ENCODE assay signal across 8 cellular contexts in the genomic region with DNA sequence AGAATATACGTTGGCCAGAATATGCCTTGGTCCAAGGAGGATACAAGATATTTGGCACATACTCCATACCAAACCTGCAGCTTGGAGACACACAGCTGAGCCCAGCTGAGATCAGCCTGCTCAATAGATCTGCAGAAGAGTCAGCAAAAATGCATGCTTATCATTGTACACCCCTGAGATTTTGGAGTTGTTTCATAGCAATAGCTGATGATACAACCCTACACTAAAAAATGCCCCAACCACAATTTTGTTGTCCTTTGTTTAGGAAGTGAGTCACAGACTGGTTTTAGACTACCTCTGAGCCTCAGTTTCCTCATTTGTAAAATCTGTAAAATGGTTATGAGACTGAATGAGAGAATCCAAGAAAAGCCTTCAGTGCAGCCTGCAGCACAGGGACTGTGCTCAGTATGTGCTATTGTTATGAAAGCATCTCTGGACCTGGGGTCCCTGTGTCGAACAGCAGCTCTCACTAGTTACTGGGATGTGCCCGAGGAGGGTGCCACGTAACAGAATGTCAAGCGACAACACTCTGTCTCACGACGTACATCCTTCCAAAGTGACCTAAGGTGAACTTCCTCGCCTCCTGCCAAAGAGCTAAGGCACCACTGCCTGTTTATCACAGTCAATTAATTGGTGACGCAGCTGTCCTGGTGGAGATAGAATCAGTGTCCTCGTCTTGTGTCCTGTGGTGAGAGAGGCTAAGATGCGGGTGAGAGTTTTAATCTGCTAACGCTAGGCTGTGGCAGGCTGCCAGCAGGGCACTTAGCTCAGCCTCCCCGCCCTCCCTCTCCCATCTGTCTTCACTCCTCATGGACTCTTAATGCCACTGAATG. TPM values are rescaled to one million over a fixed set of nuclear protein-coding genes. Genes with fewer than 3 reads are reported as not detected.
DNase-seq lines count a peak whose midpoint lies in the region; ATAC-seq and TF ChIP-seq lines count a peak whose summit lies in the region.

No MANE protein-coding gene starts in this region.

- peak; percentile 70 for ATAC-seq in stimulated activated effector memory CD8-positive, alpha-beta T cell treated with anti-CD3 and anti-CD28 coated beads, Interleukin-12 subunit alpha, Interleukin-12 subunit beta, amount 100 ng/mL, for 72 hours
- no peak; the same call in 1 of the 2 replicates for ATAC-seq in WTC11
- ATAC-seq in GM19455 (IDR thresholded peaks at IDR 0.05; ENCODE audit: unreplicated experiment) = no peak

- peaks cover 0 to 28% (median 0%) of the 10 kb centered on the region in 6 donors for H3K36me3 ChIP-seq in spleen

- H3K9me3 Mint-ChIP-seq in HFFc6 (no peaks in the 10 kb centered on the region), WTC11 (no peaks in the 10 kb centered on the region)
- no peaks in the 10 kb centered on the region for H3K9me3 Mint-ChIP-seq in stimulated activated effector memory CD8-positive, alpha-beta T cell treated with anti-CD3 and anti-CD28 coated beads, Interleukin-12 subunit alpha, Interleukin-12 subunit beta, amount 100 ng/mL, for 72 hours

- peaks cover 0 to 12% (median 0%) of the 10 kb centered on the region in 6 donors for H3K4me1 ChIP-seq in spleen

- peak overlapping the region; percentile 66 for H3K27ac Mint-ChIP-seq in HFFc6
- no peak overlapping the region for H3K27ac Mint-ChIP-seq in stimulated activated effector memory CD8-positive, alpha-beta T cell treated with anti-CD3 and anti-CD28 coated beads, Interleukin-12 subunit alpha, Interleukin-12 subunit beta, amount 100 ng/mL, for 72 hours
- no peak overlapping the region for H3K27ac Mint-ChIP-seq in WTC11

- H3K36me3 Mint-ChIP-seq in HFFc6 (ENCODE audit: low read depth) = no peaks in the 10 kb centered on the region
- peaks cover 4% of the 10 kb centered on the region for H3K36me3 Mint-ChIP-seq in stimulated activated effector memory CD8-positive, alpha-beta T cell treated with anti-CD3 and anti-CD28 coated beads, Interleukin-12 subunit alpha, Interleukin-12 subunit beta, amount 100 ng/mL, for 72 hours
- no peaks in the 10 kb centered on the region for H3K36me3 Mint-ChIP-seq in WTC11

- H3K9me3 ChIP-seq in spleen = no peaks in the 10 kb centered on the region

- no peak overlapping the region for H3K27ac ChIP-seq in spleen

- intact Hi-C loops in spleen (cut with DNase I; ENCODE audit: low total_unique reads) = no loop called here

- H3K27me3 Mint-ChIP-seq in HFFc6 (ENCODE audit: insufficient read depth) = peaks cover 10% of the 10 kb centered on the region
- H3K27me3 Mint-ChIP-seq in WTC11 (ENCODE audit: low read depth) = no peaks in the 10 kb centered on the region

- TF ChIP-seq POLR2A in spleen (IDR thresholded peaks at IDR 0.05) = no peak

- H3K4me3 Mint-ChIP-seq in HFFc6 (peak overlapping the region; percentile 73), WTC11 (no peak overlapping the region)
- H3K4me3 Mint-ChIP-seq in stimulated activated effector memory CD8-positive, alpha-beta T cell treated with anti-CD3 and anti-CD28 coated beads, Interleukin-12 subunit alpha, Interleukin-12 subunit beta, amount 100 ng/mL, for 72 hours = no peak overlapping the region

- no peak for TF ChIP-seq CTCF in HFFc6 (IDR thresholded peaks at IDR 0.05)
- no peak for TF ChIP-seq CTCF in WTC11 (IDR thresholded peaks at IDR 0.05)
- TF ChIP-seq CTCF in spleen (IDR thresholded peaks at IDR 0.05 in 8 of 11, conservative IDR thresholded peaks at IDR 0.05 in 3 of 11) = no peak

- CTCF ChIA-PET in WTC11 (lab: Charles Lee) = interaction anchor here (0.7 to 3.0 kb wide), 6 partner anchors 12 to 562 kb away, joined by 3 to 18 read pairs (median 3); no protein-coding TSS in a partner anchor

- H3K4me1 Mint-ChIP-seq in HFFc6 (ENCODE audit: low read depth) = peaks cover 21% of the 10 kb centered on the region
- peaks cover 13% of the 10 kb centered on the region for H3K4me1 Mint-ChIP-seq in stimulated activated effector memory CD8-positive, alpha-beta T cell treated with anti-CD3 and anti-CD28 coated beads, Interleukin-12 subunit alpha, Interleukin-12 subunit beta, amount 100 ng/mL, for 72 hours
- H3K4me1 Mint-ChIP-seq in WTC11 = peaks cover 10% of the 10 kb centered on the region

- H3K27me3 ChIP-seq in spleen (replicated peaks in 1 of 7) = no peaks in the 10 kb centered on the region

- POLR2A ChIA-PET in WTC11 (lab: Charles Lee) = interaction anchor here (1.3 kb wide), 1 partner anchor 11 kb away, joined by 6 read pairs; no protein-coding TSS in a partner anchor

- 46 to 66% (median 60%) methylated on average over 13 of the region's 13 CpGs for WGBS in spleen, 5 donors

- H3K4me3 ChIP-seq in spleen = no peak overlapping the region

- peak; percentile 69 for DNase-seq in HFFc6
- peak; percentile 6 for DNase-seq in NCI-H774 (lab: John Stamatoyannopoulos, UW)
- peak; percentile 46 for DNase-seq in globus pallidus (ENCODE audit: low spot score)
- DNase-seq in stimulated activated effector memory CD8-positive, alpha-beta T cell treated with anti-CD3 and anti-CD28 coated beads, Interleukin-12 subunit alpha, Interleukin-12 subunit beta, amount 100 ng/mL, for 72 hours (ENCODE audit: low spot score in 2 of 2) = no peak
- no peak for DNase-seq in WTC11 (ENCODE audit: low spot score)
- no peak for DNase-seq in effector CD8-positive, alpha-beta T cell (lab: John Stamatoyannopoulos, UW)
- DNase-seq in spleen = no peak

TF ChIP-seq in WTC11, 78 proteins besides CTCF, POLR2A, EP300 and RAD21 (continues in another document):
- TF ChIP-seq, protein P1, sequence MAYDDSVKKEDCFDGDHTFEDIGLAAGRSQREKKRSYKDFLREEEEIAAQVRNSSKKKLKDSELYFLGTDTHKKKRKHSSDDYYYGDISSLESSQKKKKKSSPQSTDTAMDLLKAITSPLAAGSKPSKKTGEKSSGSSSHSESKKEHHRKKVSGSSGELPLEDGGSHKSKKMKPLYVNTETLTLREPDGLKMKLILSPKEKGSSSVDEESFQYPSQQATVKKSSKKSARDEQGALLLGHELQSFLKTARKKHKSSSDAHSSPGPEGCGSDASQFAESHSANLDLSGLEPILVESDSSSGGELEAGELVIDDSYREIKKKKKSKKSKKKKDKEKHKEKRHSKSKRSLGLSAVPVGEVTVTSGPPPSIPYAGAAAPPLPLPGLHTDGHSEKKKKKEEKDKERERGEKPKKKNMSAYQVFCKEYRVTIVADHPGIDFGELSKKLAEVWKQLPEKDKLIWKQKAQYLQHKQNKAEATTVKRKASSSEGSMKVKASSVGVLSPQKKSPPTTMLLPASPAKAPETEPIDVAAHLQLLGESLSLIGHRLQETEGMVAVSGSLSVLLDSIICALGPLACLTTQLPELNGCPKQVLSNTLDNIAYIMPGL (CRISPR knock-in tag; IDR thresholded peaks at IDR 0.05) = no peak
- TF ChIP-seq, protein P2, sequence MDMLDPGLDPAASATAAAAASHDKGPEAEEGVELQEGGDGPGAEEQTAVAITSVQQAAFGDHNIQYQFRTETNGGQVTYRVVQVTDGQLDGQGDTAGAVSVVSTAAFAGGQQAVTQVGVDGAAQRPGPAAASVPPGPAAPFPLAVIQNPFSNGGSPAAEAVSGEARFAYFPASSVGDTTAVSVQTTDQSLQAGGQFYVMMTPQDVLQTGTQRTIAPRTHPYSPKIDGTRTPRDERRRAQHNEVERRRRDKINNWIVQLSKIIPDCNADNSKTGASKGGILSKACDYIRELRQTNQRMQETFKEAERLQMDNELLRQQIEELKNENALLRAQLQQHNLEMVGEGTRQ (CRISPR knock-in tag; IDR thresholded peaks at IDR 0.05) = no peak
- TF ChIP-seq, protein P3, sequence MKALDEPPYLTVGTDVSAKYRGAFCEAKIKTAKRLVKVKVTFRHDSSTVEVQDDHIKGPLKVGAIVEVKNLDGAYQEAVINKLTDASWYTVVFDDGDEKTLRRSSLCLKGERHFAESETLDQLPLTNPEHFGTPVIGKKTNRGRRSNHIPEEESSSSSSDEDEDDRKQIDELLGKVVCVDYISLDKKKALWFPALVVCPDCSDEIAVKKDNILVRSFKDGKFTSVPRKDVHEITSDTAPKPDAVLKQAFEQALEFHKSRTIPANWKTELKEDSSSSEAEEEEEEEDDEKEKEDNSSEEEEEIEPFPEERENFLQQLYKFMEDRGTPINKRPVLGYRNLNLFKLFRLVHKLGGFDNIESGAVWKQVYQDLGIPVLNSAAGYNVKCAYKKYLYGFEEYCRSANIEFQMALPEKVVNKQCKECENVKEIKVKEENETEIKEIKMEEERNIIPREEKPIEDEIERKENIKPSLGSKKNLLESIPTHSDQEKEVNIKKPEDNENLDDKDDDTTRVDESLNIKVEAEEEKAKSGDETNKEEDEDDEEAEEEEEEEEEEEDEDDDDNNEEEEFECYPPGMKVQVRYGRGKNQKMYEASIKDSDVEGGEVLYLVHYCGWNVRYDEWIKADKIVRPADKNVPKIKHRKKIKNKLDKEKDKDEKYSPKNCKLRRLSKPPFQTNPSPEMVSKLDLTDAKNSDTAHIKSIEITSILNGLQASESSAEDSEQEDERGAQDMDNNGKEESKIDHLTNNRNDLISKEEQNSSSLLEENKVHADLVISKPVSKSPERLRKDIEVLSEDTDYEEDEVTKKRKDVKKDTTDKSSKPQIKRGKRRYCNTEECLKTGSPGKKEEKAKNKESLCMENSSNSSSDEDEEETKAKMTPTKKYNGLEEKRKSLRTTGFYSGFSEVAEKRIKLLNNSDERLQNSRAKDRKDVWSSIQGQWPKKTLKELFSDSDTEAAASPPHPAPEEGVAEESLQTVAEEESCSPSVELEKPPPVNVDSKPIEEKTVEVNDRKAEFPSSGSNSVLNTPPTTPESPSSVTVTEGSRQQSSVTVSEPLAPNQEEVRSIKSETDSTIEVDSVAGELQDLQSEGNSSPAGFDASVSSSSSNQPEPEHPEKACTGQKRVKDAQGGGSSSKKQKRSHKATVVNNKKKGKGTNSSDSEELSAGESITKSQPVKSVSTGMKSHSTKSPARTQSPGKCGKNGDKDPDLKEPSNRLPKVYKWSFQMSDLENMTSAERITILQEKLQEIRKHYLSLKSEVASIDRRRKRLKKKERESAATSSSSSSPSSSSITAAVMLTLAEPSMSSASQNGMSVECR (CRISPR knock-in tag; IDR thresholded peaks at IDR 0.05; ENCODE audit: borderline replicate concordance) = no peak
- no peak for TF ChIP-seq SP1 (CRISPR knock-in tag; conservative IDR thresholded peaks at IDR 0.05)

RNA-seq across cellular contexts. Expression of a gene that starts 18.2 kb away (rescaled TPM):
- 1 to 10 TPM; 1.9 to 2.7 (median 2.4) TPM for total RNA-seq in HFFc6 (2021; fragmentation: NEBNext Ultra II Directional; extraction: Animal tissue kit (Norgen Biotek cat#: 25700))
- total RNA-seq in WTC11 (2021) (10.2 to 14.8 TPM (median 12.9 TPM) in 3 replicates), spleen (10 to 100 TPM; 11.3 to 22.8 (median 17.8) TPM)
- polyA plus RNA-seq in spleen = 10 to 100 TPM; 13.5 to 18.8 (median 15.1) TPM

RNA-seq across cellular contexts. Expression of a gene that starts 59.2 kb away (rescaled TPM):
- total RNA-seq in HFFc6 (2021; fragmentation: NEBNext Ultra II Directional; extraction: Animal tissue kit (Norgen Biotek cat#: 25700)) = not detected
- total RNA-seq in WTC11 (2021) (0.09 to 0.21 TPM in 2 of 3 replicates, not detected in the other), spleen (1 to 10 TPM in 5 of 7 donors, under 1 TPM in 2; 0.39 to 3.3 (median 1.7) TPM)
- polyA plus RNA-seq in spleen = under 1 TPM; 0.03 to 0.20 (median 0.06) TPM

Comparison
In these comparisons a context has a peak if more than half of its experiments do, and no peak if none do; other contexts are left out.
1. DNase-seq: peak in HFFc6 (single experiment), NCI-H774 (single experiment) and globus pallidus (single experiment); none in stimulated activated effector memory CD8-positive, alpha-beta T cell treated with anti-CD3 and anti-CD28 coated beads, Interleukin-12 subunit alpha, Interleukin-12 subunit beta, amount 100 ng/mL, for 72 hours (0 of 2), WTC11 (single experiment), effector CD8-positive, alpha-beta T cell (single experiment) and spleen (single experiment).